Comparison of ENCODE assay signal across 8 cellular contexts in the genomic region with DNA sequence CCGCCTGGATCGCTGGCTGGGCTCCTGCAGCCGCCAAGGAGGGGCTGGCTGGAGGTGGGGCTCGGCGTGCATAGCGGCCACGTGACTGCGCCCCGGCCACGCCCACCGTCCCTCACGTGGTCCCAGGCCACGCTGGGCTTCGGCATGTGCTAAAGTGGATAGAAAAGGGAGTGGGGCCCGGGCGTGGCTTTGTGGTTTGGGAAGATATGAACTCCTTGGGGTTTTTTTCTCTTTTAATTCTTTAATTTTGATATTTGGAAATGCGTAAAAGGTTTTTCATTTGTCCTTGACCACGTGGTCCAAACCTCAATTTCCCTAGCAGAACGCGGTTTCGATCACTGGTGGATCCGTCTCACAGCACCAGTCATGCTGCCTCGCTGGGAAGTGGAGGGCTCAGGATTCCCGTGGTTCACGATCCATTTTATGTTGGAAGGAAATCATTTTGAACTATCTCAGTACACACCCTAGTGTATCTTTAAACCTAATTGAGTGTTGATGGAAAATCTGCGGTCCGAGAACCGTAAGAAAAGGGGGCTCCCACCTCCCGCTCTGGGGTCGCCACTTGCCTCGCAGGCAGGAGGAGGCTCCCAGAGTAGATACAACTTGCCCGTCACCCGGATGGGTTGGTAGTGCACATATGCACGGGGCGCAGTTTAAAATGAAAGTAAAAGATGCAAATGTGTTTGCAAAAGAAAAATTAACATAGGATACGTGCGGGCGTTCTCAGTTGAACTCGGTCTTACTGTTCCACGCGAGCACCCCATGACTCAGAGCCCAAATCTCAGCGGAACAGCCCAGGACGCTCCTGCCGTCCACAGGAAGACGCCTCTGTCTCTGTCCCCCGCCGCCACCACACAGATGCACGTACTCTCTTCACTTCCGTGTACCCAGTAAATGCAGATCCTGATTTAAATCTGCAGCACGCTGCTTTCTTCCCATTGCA.
DNase-seq lines count a peak whose midpoint lies in the region; ATAC-seq and TF ChIP-seq lines count a peak whose summit lies in the region.

No MANE protein-coding gene starts in this region.

- H3K36me3 Mint-ChIP-seq in Calu3 (ENCODE audit: insufficient read depth, unreplicated experiment): peaks cover 16% of the 10 kb centered on the region

- H3K27me3 Mint-ChIP-seq in Calu3 (ENCODE audit: unreplicated experiment): no peaks in the 10 kb centered on the region

- intact Hi-C loops in Calu3 (cut with micrococcal nuclease; ENCODE audit: unreplicated experiment) (no loop called here), left cardiac atrium (cut with DNase I) (loop anchor here in 1 of 2 donors (5.0 kb wide), 1 partner anchor 42 kb away; no protein-coding TSS in a partner anchor), sciatic nerve (cut with DNase I) (no loop called here)

- no peaks in the 10 kb centered on the region for H3K9me3 Mint-ChIP-seq in Calu3 (ENCODE audit: low read depth, unreplicated experiment)

- no peak for TF ChIP-seq CTCF in Calu3 (IDR thresholded peaks at IDR 0.05; ENCODE audit: unreplicated experiment)

- DNase-seq in Calu3: peak; percentile 74
- DNase-seq in HuH-7 (ENCODE audit: low spot score): peak; percentile 89
- DNase-seq in T follicular helper cell (ENCODE audit: low read depth): peak; percentile 53
- DNase-seq in activated naive CD8-positive, alpha-beta T cell treated with anti-CD3 and anti-CD28 coated beads, Interleukin-2, amount 50 U/mL, for 16 hours (ENCODE audit: low read depth, low spot score): peak; percentile 49
- peak; percentile 86 for DNase-seq in left cardiac atrium
- DNase-seq in sciatic nerve (ENCODE audit: low spot score): peak; percentile 88
- no peak for DNase-seq in NK-92 (lab: John Stamatoyannopoulos, UW; ENCODE audit: unreplicated experiment)

- no TSS peak for BruUV-seq in Calu3 (replicated peaks; lab: Mats Ljungman, UMichigan)

- peak overlapping the region; percentile 60 for H3K27ac Mint-ChIP-seq in Calu3 (ENCODE audit: unreplicated experiment)

- H3K4me1 Mint-ChIP-seq in Calu3 (ENCODE audit: low read depth, unreplicated experiment): peaks cover 20% of the 10 kb centered on the region

- ATAC-seq in GM21528 (IDR thresholded peaks at IDR 0.05; ENCODE audit: low FRiP score, unreplicated experiment): peak; percentile 90
- peak; percentile 93 to 96 for ATAC-seq in left cardiac atrium
- ATAC-seq in sciatic nerve: peak; percentile 97

- peak overlapping the region; percentile 61 for H3K4me3 Mint-ChIP-seq in Calu3 (ENCODE audit: low read depth, unreplicated experiment)

- CTCF ChIA-PET in Calu3 (lab: Charles Lee): interaction anchor here (1.0 kb wide), 1 partner anchor 15 kb away, joined by 3 read pairs; no protein-coding TSS in a partner anchor
